ENCODE assay signal across 10 cellular contexts in the genomic region with DNA sequence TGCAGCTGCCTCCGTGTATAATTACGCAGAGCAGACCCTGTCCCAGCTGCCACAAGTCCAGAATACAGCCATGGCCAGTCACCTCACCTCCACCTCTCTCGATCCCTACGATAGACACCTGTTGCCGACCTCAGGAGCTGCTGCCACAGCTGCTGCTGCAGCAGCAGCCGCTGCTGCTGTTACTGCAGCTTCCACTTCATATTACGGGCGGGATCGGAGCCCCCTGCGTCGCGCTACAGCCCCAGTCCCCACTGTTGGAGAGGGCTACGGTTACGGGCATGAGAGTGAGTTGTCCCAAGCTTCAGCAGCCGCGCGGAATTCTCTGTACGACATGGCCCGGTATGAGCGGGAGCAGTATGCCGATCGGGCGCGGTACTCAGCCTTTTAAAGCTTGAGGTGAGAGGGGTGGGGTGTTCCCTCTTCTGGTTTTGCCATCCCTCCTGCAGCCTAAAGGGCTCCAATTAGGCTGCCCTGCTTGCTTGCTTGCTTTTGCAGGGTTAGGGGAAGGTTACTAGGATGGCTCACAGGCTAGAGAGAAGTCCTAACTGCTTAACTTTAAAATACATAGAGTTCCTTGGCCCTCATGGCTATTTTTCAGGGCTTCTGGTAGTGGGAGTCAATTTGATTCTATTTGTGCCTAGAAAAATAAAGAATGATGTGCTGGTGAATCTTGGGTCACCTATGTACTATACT. TPM values are rescaled to one million over a fixed set of nuclear protein-coding genes. Genes with fewer than 3 reads are reported as not detected.
DNase-seq lines count a peak whose midpoint lies in the region; ATAC-seq and TF ChIP-seq lines count a peak whose summit lies in the region.
"Had no signal": no experiment of that assay in that cellular context is flagged by ENCODE, and none has a peak within 500 bp of the region (broad histone marks: within the 10 kb centered on the region; RNA-seq: fewer than 3 reads in every experiment).

No MANE protein-coding gene starts in this region.

- H3K4me3 ChIP-seq in gastroesophageal sphincter = peak overlapping the region in 1 of 2 donors; percentile 78
- H3K4me3 ChIP-seq in thoracic aorta = peak overlapping the region; percentile 93
- H3K4me3 ChIP-seq: mucosa of descending colon, upper lobe of right lung had no signal

- peak overlapping the region; percentile 38 for H3K27ac Mint-ChIP-seq in activated naive CD4-positive, alpha-beta T cell treated with anti-CD3 and anti-CD28 coated beads, Interleukin-2, amount 50 U/mL, for 24 hours

- H3K4me1 ChIP-seq in gastroesophageal sphincter (peaks cover 29 to 96% (median 65%) of the 10 kb centered on the region in 3 donors), thoracic aorta (ENCODE audit: control insufficient read depth in 1 of 2, low read depth in 2 of 2) (peaks cover 53 to 71% of the 10 kb centered on the region in 2 donors)

- DNase-seq in activated naive CD4-positive, alpha-beta T cell (lab: John Stamatoyannopoulos, UW) = no peak
- DNase-seq in thoracic aorta (ENCODE audit: low spot score) (no peak), anterior cingulate cortex (lab: John Stamatoyannopoulos, UW) (no peak)
- DNase-seq: mucosa of descending colon; NCI-H1048; stimulated activated CD4-positive, alpha-beta T cell treated with anti-CD3 and anti-CD28 coated beads, Interleukin-4, amount 100 ng/mL, for 1 hour; upper lobe of right lung had no signal

- no peaks in the 10 kb centered on the region for H3K9me3 Mint-ChIP-seq in activated naive CD4-positive, alpha-beta T cell treated with anti-CD3 and anti-CD28 coated beads, Interleukin-2, amount 50 U/mL, for 24 hours

- TF ChIP-seq CTCF in gastroesophageal sphincter (IDR thresholded peaks at IDR 0.05) (no peak), thoracic aorta (IDR thresholded peaks at IDR 0.05) (no peak)

- H3K27ac ChIP-seq in gastroesophageal sphincter (peak overlapping the region in 3 of 4 donors; percentile 5 to 60 (median 21)), thoracic aorta (no peak overlapping the region)
- H3K27ac ChIP-seq: upper lobe of right lung had no signal

- peak overlapping the region; percentile 91 for H3K4me3 Mint-ChIP-seq in activated naive CD4-positive, alpha-beta T cell treated with anti-CD3 and anti-CD28 coated beads, Interleukin-2, amount 50 U/mL, for 24 hours

- H3K27me3 Mint-ChIP-seq in activated naive CD4-positive, alpha-beta T cell treated with anti-CD3 and anti-CD28 coated beads, Interleukin-2, amount 50 U/mL, for 24 hours = no peaks in the 10 kb centered on the region

- peaks cover 59% of the 10 kb centered on the region for H3K36me3 Mint-ChIP-seq in activated naive CD4-positive, alpha-beta T cell treated with anti-CD3 and anti-CD28 coated beads, Interleukin-2, amount 50 U/mL, for 24 hours

- peaks cover 85% of the 10 kb centered on the region for H3K4me1 Mint-ChIP-seq in activated naive CD4-positive, alpha-beta T cell treated with anti-CD3 and anti-CD28 coated beads, Interleukin-2, amount 50 U/mL, for 24 hours

- 65 to 76% methylated on average over 4 to 6 of the region's 24 CpGs for WGBS in gastroesophageal sphincter (ENCODE audit: low coverage in 1 of 2), 2 donors

- H3K9me3 ChIP-seq in gastroesophageal sphincter (no peaks in the 10 kb centered on the region), thoracic aorta (no peaks in the 10 kb centered on the region)
- H3K9me3 ChIP-seq: mucosa of descending colon, upper lobe of right lung had no signal

- ATAC-seq in gastroesophageal sphincter (no peak), thoracic aorta (ENCODE audit: insufficient number of reproducible peaks, low FRiP score, low read depth) (no peak), GM18861 (IDR thresholded peaks at IDR 0.05; ENCODE audit: unreplicated experiment) (no peak)
- ATAC-seq: mucosa of descending colon, upper lobe of right lung had no signal

- H3K36me3 ChIP-seq in gastroesophageal sphincter = peaks cover 0 to 78% of the 10 kb centered on the region in 2 donors
- H3K36me3 ChIP-seq in thoracic aorta = peaks cover 35% of the 10 kb centered on the region

- no peak for TF ChIP-seq EP300 in gastroesophageal sphincter (IDR thresholded peaks at IDR 0.05)

- H3K27me3 ChIP-seq in gastroesophageal sphincter (no peaks in the 10 kb centered on the region), thoracic aorta (replicated peaks; ENCODE audit: insufficient read depth) (no peaks in the 10 kb centered on the region)
- H3K27me3 ChIP-seq: upper lobe of right lung had no signal

- TF ChIP-seq POLR2A in gastroesophageal sphincter (IDR thresholded peaks at IDR 0.05) = no peak

RNA-seq across cellular contexts. Expression of a gene that starts 5.4 kb away (rescaled TPM):
- total RNA-seq in gastroesophageal sphincter (100 to 1,000 TPM in 3 of 4 donors, 10 to 100 TPM in 1; 98.2 to 114 (median 102) TPM), thoracic aorta (10 to 100 TPM; 61.2 to 84.0 TPM)

RNA-seq across cellular contexts. Expression of a gene that starts 27.5 kb away (rescaled TPM):
- 10 to 100 TPM; 25.6 to 66.6 (median 42.5) TPM for total RNA-seq in gastroesophageal sphincter
- total RNA-seq in thoracic aorta = 10 to 100 TPM; 72.7 to 99.8 TPM

RNA-seq across cellular contexts. Expression of a gene that starts 33.8 kb away (rescaled TPM):
- total RNA-seq in gastroesophageal sphincter = 10 to 100 TPM; 10.7 to 28.2 (median 12.3) TPM
- total RNA-seq in thoracic aorta = 1 to 10 TPM; 8.9 to 9.2 TPM

RNA-seq across cellular contexts. Expression of a gene that starts 50.9 kb away (rescaled TPM):
- total RNA-seq in gastroesophageal sphincter = 10 to 100 TPM; 28.1 to 41.7 (median 33.9) TPM
- 10 to 100 TPM; 19.9 to 20.8 TPM for total RNA-seq in thoracic aorta

RNA-seq across cellular contexts. Expression of a gene that starts 51.0 kb away (rescaled TPM):
- total RNA-seq in gastroesophageal sphincter = 1 to 10 TPM in 3 of 4 donors, under 1 TPM in 1; 0.27 to 1.2 (median 1.1) TPM
- under 1 TPM in 1 of 2 donors, not detected in 1; 0.68 TPM for total RNA-seq in thoracic aorta

Comparison
In these comparisons a context has a peak if more than half of its experiments do, and no peak if none do; other contexts are left out.
1. H3K27ac ChIP-seq: peak in gastroesophageal sphincter (3 of 4); none in thoracic aorta (0 of 2).